1 cellular context compared by ENCODE assay signal in genomic region chr7:87876040-87876758, GRCh38.
TF ChIP-seq lines count a peak whose summit lies in the region.

Gene DBF4 (plus strand): TSS chr7:87876493. CDS start chr7:87876733, 240 bp downstream.
Gene SLC25A40 (minus strand): TSS chr7:87876360. CDS start chr7:87858727, 17,633 bp downstream.

TF ChIP-seq in K562, 482 proteins besides CTCF, POLR2A, EP300 and RAD21 (continued from another document):
- TF ChIP-seq ZNF639 (CRISPR knock-in tag; conservative IDR thresholded peaks at IDR 0.05 in 1 of 2, IDR thresholded peaks at IDR 0.05 in 1 of 2) (no peak; a peak in 1 of 4 replicates), ZEB2 (IDR thresholded peaks at IDR 0.05) (0 out of 2 replicates have a peak, but pooled peaks have one; percentile 47)
TF ChIP-seq in K562: peak in this region for 152.
